1 cellular context compared by ENCODE assay signal in genomic region chr16:47976609-47977180, GRCh38.
TF ChIP-seq lines count a peak whose summit lies in the region.

No MANE protein-coding gene starts in this region.

TF ChIP-seq in SK-N-SH, 30 proteins besides CTCF, POLR2A, EP300 and RAD21 (continued from another document):
- TF ChIP-seq REST (IDR thresholded peaks at IDR 0.05; ENCODE audit: low read depth, low read length) = no peak
- TF ChIP-seq FOXM1 (IDR thresholded peaks at IDR 0.05; ENCODE audit: low read depth) = no peak
- no peak for TF ChIP-seq SIN3A (IDR thresholded peaks at IDR 0.05; ENCODE audit: borderline replicate concordance, low read depth, low read length)
- no peak for TF ChIP-seq EZH2phosphoT487 (IDR thresholded peaks at IDR 0.05; ENCODE audit: borderline replicate concordance, low read depth)
- TF ChIP-seq SMC3 (IDR thresholded peaks at IDR 0.05; ENCODE audit: low read depth, low read length) = no peak
- no peak for TF ChIP-seq FOXJ3 (CRISPR knock-in tag; IDR thresholded peaks at IDR 0.05)
